ENCODE assay signal across 8 cellular contexts in genomic region chr1:234533975-234534876, GRCh38. TPM values are rescaled to one million over a fixed set of nuclear protein-coding genes. Genes with fewer than 3 reads are reported as not detected.
DNase-seq lines count a peak whose midpoint lies in the region; ATAC-seq and TF ChIP-seq lines count a peak whose summit lies in the region.

No MANE protein-coding gene starts in this region.

- peak overlapping the region; percentile 15 to 73 (median 42) for H3K4me3 Mint-ChIP-seq in brain
- H3K4me3 Mint-ChIP-seq in naive thymus-derived CD4-positive, alpha-beta T cell, result no peak overlapping the region
- no peak overlapping the region for H3K4me3 Mint-ChIP-seq in CD4-positive, alpha-beta T cell

- H3K9me3 Mint-ChIP-seq in brain, result peaks cover 0 to 5% (median 0%) of the 10 kb centered on the region in 5 experiments
- H3K9me3 Mint-ChIP-seq in naive thymus-derived CD4-positive, alpha-beta T cell, result no peaks in the 10 kb centered on the region
- H3K9me3 Mint-ChIP-seq in CD4-positive, alpha-beta T cell, result no peaks in the 10 kb centered on the region

- H3K36me3 Mint-ChIP-seq in brain, result no peaks in the 10 kb centered on the region
- no peaks in the 10 kb centered on the region for H3K36me3 Mint-ChIP-seq in naive thymus-derived CD4-positive, alpha-beta T cell
- H3K36me3 Mint-ChIP-seq in CD4-positive, alpha-beta T cell (ENCODE audit: low read depth), result no peaks in the 10 kb centered on the region

- peak overlapping the region; percentile 100 for H3K27ac ChIP-seq in subcutaneous abdominal adipose tissue (ENCODE audit: low read depth, low read length)
- H3K27ac ChIP-seq in naive thymus-derived CD4-positive, alpha-beta T cell (ENCODE audit: low read depth, low read length), result no peak overlapping the region
- no peak overlapping the region for H3K27ac ChIP-seq in CD4-positive, alpha-beta T cell (ENCODE audit: low read depth, low read length)

- CTCF ChIA-PET in naive thymus-derived CD4-positive, alpha-beta T cell (lab: Charles Lee), result interaction anchor here (0.6 kb wide), 1 partner anchor 210 kb away, joined by 3 read pairs; no protein-coding TSS in a partner anchor
- CTCF ChIA-PET in CD4-positive, alpha-beta T cell (lab: Charles Lee), result no interaction called here

- peaks cover 99% of the 10 kb centered on the region for H3K4me1 Mint-ChIP-seq in brain
- peaks cover 0 to 12% (median 0%) of the 10 kb centered on the region in 7 donors for H3K4me1 Mint-ChIP-seq in naive thymus-derived CD4-positive, alpha-beta T cell
- no peaks in the 10 kb centered on the region for H3K4me1 Mint-ChIP-seq in CD4-positive, alpha-beta T cell (ENCODE audit: low read depth)

- peak overlapping the region; percentile 77 to 100 (median 99) for H3K27ac Mint-ChIP-seq in brain
- no peak overlapping the region for H3K27ac Mint-ChIP-seq in naive thymus-derived CD4-positive, alpha-beta T cell
- no peak overlapping the region for H3K27ac Mint-ChIP-seq in CD4-positive, alpha-beta T cell

- DNase-seq in NCI-H1092 (lab: John Stamatoyannopoulos, UW) (peak; percentile 33), left colon (peak; percentile 75 to 87), NAMALWA (ENCODE audit: low spot score) (no peak), AML-193 (lab: John Stamatoyannopoulos, UW) (no peak)
- DNase-seq in naive thymus-derived CD4-positive, alpha-beta T cell, result no peak
- DNase-seq in CD4-positive, alpha-beta T cell, result no peak

- H3K27me3 ChIP-seq in subcutaneous abdominal adipose tissue (ENCODE audit: control insufficient read depth in 5 of 5, insufficient read depth in 4 of 5, low read length in 5 of 5), result peaks cover 0 to 2% (median 0%) of the 10 kb centered on the region in 5 donors
- no peaks in the 10 kb centered on the region for H3K27me3 ChIP-seq in naive thymus-derived CD4-positive, alpha-beta T cell (ENCODE audit: control insufficient read depth in 2 of 2, insufficient read depth in 2 of 2, low read length in 2 of 2)
- no peaks in the 10 kb centered on the region for H3K27me3 ChIP-seq in CD4-positive, alpha-beta T cell (ENCODE audit: control insufficient read depth, insufficient read depth, low read length)

- TF ChIP-seq CTCF in brain (conservative IDR thresholded peaks at IDR 0.05), result no peak
- TF ChIP-seq CTCF in CD4-positive, alpha-beta T cell (IDR thresholded peaks at IDR 0.05), result no peak

- no peaks in the 10 kb centered on the region for H3K9me3 ChIP-seq in subcutaneous abdominal adipose tissue (ENCODE audit: control insufficient read depth in 5 of 5, low read length in 5 of 5)
- no peaks in the 10 kb centered on the region for H3K9me3 ChIP-seq in naive thymus-derived CD4-positive, alpha-beta T cell (ENCODE audit: control insufficient read depth in 2 of 3, low read length in 3 of 3)
- H3K9me3 ChIP-seq in CD4-positive, alpha-beta T cell (ENCODE audit: control insufficient read depth, low read length), result no peaks in the 10 kb centered on the region

- H3K4me3 ChIP-seq in subcutaneous abdominal adipose tissue (ENCODE audit: low read depth in 1 of 5, low read length in 5 of 5), result peak overlapping the region in 3 of 5 donors; percentile 7 to 30 (median 11)
- no peak overlapping the region for H3K4me3 ChIP-seq in naive thymus-derived CD4-positive, alpha-beta T cell (ENCODE audit: low read length)

- POLR2A ChIA-PET in naive thymus-derived CD4-positive, alpha-beta T cell (lab: Charles Lee), result no interaction called here
- POLR2A ChIA-PET in CD4-positive, alpha-beta T cell (lab: Charles Lee), result no interaction called here

- no peaks in the 10 kb centered on the region for H3K36me3 ChIP-seq in subcutaneous abdominal adipose tissue (ENCODE audit: control insufficient read depth in 5 of 5, insufficient read depth in 5 of 5, low read length in 5 of 5)
- no peaks in the 10 kb centered on the region for H3K36me3 ChIP-seq in naive thymus-derived CD4-positive, alpha-beta T cell (ENCODE audit: control insufficient read depth in 2 of 3, insufficient read depth in 3 of 3, low read length in 3 of 3)

- H3K27me3 Mint-ChIP-seq in brain, result peaks cover 4% of the 10 kb centered on the region
- H3K27me3 Mint-ChIP-seq in naive thymus-derived CD4-positive, alpha-beta T cell, result peaks cover 0 to 6% (median 0%) of the 10 kb centered on the region in 5 donors
- no peaks in the 10 kb centered on the region for H3K27me3 Mint-ChIP-seq in CD4-positive, alpha-beta T cell

- peak overlapping the region in 4 of 5 donors; percentile 42 to 92 (median 54) for H3K9ac ChIP-seq in subcutaneous abdominal adipose tissue (ENCODE audit: low read length in 5 of 5)

- no peak for ATAC-seq in left colon
- ATAC-seq in naive thymus-derived CD4-positive, alpha-beta T cell, result no peak
- no peak for ATAC-seq in CD4-positive, alpha-beta T cell (ENCODE audit: poor library complexity)

- intact Hi-C loops in left colon (cut with DNase I, micrococcal nuclease), result loop anchor here in 1 of 2 donors (5.0 kb wide), 1 partner anchor 68 kb away; no protein-coding TSS in a partner anchor
- intact Hi-C loops in naive thymus-derived CD4-positive, alpha-beta T cell (cut with micrococcal nuclease), result no loop called here
- intact Hi-C loops in CD4-positive, alpha-beta T cell (cut with DNase I, micrococcal nuclease), result no loop called here

- H3K4me1 ChIP-seq in subcutaneous abdominal adipose tissue (ENCODE audit: control insufficient read depth in 5 of 5, insufficient read depth in 5 of 5, low read length in 5 of 5), result peaks cover 55 to 99% (median 94%) of the 10 kb centered on the region in 5 donors
- H3K4me1 ChIP-seq in naive thymus-derived CD4-positive, alpha-beta T cell (ENCODE audit: control insufficient read depth in 2 of 2, insufficient read depth in 2 of 2, low read length in 2 of 2), result no peaks in the 10 kb centered on the region

RNA-seq across cellular contexts. Expression of gene TARBP1, which starts 55.2 kb away (rescaled TPM):
- polyA plus RNA-seq in brain (ENCODE audit: insufficient read depth, low read depth, low replicate concordance), result 5.4 TPM
- 10 to 100 TPM; 19.9 to 30.5 TPM for total RNA-seq in left colon
- total RNA-seq in naive thymus-derived CD4-positive, alpha-beta T cell, result 10 to 100 TPM; 45.8 to 49.6 (median 47.5) TPM
- polyA plus RNA-seq in naive thymus-derived CD4-positive, alpha-beta T cell, result 10 to 100 TPM; 22.9 to 28.4 TPM
- 10 to 100 TPM; 38.4 to 40.9 TPM for total RNA-seq in CD4-positive, alpha-beta T cell

Comparison
In these comparisons a context has a peak if more than half of its experiments do, and no peak if none do; other contexts are left out.
1. DNase-seq: peak in NCI-H1092 (single experiment) and left colon (2 of 2); none in NAMALWA (single experiment), naive thymus-derived CD4-positive, alpha-beta T cell (0 of 9), AML-193 (0 of 2) and CD4-positive, alpha-beta T cell (0 of 10).
2. H3K27ac Mint-ChIP-seq: peak in brain (5 of 5); none in naive thymus-derived CD4-positive, alpha-beta T cell (0 of 9) and CD4-positive, alpha-beta T cell (single experiment).
3. H3K4me3 Mint-ChIP-seq: peak in brain (5 of 5); none in naive thymus-derived CD4-positive, alpha-beta T cell (0 of 10) and CD4-positive, alpha-beta T cell (single experiment).